Comparison of ENCODE assay signal across 1 cellular context in the genomic region with DNA sequence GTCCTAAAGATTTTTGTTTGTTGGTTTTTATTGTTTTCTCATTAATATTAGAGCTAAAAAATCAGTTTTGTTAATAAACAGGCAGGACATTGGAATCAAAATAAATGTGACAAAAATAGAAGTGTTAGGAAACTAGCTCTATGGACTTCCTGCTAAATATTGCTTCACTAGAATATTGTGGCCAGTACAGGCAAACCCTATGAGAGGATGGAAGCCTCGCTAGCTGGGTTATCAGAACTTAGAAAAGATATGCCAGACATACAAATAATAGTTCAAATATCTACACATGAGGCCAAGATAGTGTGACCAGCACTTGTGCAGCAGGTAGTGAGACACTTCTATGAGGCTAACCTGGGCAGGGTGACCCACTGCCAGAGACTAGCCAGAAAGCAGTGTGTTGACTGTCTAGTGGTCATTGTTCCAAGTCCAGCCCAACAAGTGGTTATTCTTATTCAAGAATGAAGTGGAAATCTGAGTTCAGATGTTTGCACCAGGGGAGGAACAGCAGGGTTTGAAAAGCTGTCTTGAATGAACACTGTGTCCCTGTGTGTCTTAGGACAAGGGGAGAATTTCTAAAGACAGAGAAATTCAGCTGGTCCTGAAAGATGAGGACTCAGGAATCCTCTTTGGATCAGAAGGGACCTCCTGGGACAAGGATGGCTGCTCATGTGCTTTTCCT.
TF ChIP-seq lines count a peak whose summit lies in the region.

No MANE protein-coding gene starts in this region.

TF ChIP-seq in GM23338, 12 proteins besides CTCF, POLR2A, EP300 and RAD21 (continued from another document):
- TF ChIP-seq, protein P1, sequence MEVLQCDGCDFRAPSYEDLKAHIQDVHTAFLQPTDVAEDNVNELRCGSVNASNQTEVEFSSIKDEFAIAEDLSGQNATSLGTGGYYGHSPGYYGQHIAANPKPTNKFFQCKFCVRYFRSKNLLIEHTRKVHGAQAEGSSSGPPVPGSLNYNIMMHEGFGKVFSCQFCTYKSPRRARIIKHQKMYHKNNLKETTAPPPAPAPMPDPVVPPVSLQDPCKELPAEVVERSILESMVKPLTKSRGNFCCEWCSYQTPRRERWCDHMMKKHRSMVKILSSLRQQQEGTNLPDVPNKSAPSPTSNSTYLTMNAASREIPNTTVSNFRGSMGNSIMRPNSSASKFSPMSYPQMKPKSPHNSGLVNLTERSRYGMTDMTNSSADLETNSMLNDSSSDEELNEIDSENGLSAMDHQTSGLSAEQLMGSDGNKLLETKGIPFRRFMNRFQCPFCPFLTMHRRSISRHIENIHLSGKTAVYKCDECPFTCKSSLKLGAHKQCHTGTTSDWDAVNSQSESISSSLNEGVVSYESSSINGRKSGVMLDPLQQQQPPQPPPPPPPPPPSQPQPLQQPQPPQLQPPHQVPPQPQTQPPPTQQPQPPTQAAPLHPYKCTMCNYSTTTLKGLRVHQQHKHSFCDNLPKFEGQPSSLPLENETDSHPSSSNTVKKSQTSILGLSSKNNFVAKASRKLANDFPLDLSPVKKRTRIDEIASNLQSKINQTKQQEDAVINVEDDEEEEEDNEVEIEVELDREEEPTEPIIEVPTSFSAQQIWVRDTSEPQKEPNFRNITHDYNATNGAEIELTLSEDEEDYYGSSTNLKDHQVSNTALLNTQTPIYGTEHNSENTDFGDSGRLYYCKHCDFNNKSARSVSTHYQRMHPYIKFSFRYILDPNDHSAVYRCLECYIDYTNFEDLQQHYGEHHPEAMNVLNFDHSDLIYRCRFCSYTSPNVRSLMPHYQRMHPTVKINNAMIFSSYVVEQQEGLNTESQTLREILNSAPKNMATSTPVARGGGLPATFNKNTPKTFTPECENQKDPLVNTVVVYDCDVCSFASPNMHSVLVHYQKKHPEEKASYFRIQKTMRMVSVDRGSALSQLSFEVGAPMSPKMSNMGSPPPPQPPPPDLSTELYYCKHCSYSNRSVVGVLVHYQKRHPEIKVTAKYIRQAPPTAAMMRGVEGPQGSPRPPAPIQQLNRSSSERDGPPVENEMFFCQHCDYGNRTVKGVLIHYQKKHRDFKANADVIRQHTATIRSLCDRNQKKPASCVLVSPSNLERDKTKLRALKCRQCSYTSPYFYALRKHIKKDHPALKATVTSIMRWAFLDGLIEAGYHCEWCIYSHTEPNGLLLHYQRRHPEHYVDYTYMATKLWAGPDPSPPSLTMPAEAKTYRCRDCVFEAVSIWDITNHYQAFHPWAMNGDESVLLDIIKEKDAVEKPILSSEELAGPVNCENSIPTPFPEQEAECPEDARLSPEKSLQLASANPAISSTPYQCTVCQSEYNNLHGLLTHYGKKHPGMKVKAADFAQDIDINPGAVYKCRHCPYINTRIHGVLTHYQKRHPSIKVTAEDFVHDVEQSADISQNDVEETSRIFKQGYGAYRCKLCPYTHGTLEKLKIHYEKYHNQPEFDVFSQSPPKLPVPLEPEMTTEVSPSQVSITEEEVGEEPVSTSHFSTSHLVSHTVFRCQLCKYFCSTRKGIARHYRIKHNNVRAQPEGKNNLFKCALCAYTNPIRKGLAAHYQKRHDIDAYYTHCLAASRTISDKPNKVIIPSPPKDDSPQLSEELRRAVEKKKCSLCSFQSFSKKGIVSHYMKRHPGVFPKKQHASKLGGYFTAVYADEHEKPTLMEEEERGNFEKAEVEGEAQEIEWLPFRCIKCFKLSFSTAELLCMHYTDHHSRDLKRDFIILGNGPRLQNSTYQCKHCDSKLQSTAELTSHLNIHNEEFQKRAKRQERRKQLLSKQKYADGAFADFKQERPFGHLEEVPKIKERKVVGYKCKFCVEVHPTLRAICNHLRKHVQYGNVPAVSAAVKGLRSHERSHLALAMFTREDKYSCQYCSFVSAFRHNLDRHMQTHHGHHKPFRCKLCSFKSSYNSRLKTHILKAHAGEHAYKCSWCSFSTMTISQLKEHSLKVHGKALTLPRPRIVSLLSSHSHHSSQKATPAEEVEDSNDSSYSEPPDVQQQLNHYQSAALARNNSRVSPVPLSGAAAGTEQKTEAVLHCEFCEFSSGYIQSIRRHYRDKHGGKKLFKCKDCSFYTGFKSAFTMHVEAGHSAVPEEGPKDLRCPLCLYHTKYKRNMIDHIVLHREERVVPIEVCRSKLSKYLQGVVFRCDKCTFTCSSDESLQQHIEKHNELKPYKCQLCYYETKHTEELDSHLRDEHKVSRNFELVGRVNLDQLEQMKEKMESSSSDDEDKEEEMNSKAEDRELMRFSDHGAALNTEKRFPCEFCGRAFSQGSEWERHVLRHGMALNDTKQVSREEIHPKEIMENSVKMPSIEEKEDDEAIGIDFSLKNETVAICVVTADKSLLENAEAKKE (CRISPR knock-in tag; IDR thresholded peaks at IDR 0.05) = no peak
- TF ChIP-seq JUNB (IDR thresholded peaks at IDR 0.05; ENCODE audit: unreplicated experiment) = no peak
- TF ChIP-seq NANOG (IDR thresholded peaks at IDR 0.05; ENCODE audit: borderline replicate concordance) = no peak
- TF ChIP-seq ZNF114 (CRISPR knock-in tag; IDR thresholded peaks at IDR 0.05) = no peak
- no peak for TF ChIP-seq CREB1 (CRISPR knock-in tag; IDR thresholded peaks at IDR 0.05; ENCODE audit: low read depth)
- no peak for TF ChIP-seq STAT1 (IDR thresholded peaks at IDR 0.05; ENCODE audit: unreplicated experiment)
- TF ChIP-seq, protein P2, sequence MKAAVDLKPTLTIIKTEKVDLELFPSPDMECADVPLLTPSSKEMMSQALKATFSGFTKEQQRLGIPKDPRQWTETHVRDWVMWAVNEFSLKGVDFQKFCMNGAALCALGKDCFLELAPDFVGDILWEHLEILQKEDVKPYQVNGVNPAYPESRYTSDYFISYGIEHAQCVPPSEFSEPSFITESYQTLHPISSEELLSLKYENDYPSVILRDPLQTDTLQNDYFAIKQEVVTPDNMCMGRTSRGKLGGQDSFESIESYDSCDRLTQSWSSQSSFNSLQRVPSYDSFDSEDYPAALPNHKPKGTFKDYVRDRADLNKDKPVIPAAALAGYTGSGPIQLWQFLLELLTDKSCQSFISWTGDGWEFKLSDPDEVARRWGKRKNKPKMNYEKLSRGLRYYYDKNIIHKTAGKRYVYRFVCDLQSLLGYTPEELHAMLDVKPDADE (IDR thresholded peaks at IDR 0.05) = no peak
- TF ChIP-seq POLR2AphosphoS5 (IDR thresholded peaks at IDR 0.05; ENCODE audit: low read depth) = no peak
